23 cellular contexts compared by ENCODE assay signal in genomic region chr16:50574852-50575251, GRCh38. TPM values are rescaled to one million over a fixed set of nuclear protein-coding genes. Genes with fewer than 3 reads are reported as not detected.
DNase-seq lines count a peak whose midpoint lies in the region; ATAC-seq and TF ChIP-seq lines count a peak whose summit lies in the region.
"Had no signal": no experiment of that assay in that cellular context is flagged by ENCODE, and none has a peak within 500 bp of the region (broad histone marks: within the 10 kb centered on the region; RNA-seq: fewer than 3 reads in every experiment).

No MANE protein-coding gene starts in this region.

- TF ChIP-seq EP300 in gastroesophageal sphincter (IDR thresholded peaks at IDR 0.05), result no peak
- TF ChIP-seq EP300 in suprapubic skin (IDR thresholded peaks at IDR 0.05), result no peak

- DNase-seq in adrenal gland, result no peak
- DNase-seq in neural crest cell (ENCODE audit: low read depth, low spot score), result no peak
- DNase-seq in suprapubic skin (ENCODE audit: low spot score in 2 of 2), result no peak
- no peak for DNase-seq in 8988T
- no peak for DNase-seq in glutamatergic neuron
- DNase-seq in islet precursor cell, result no peak
- DNase-seq in medulla oblongata (ENCODE audit: extremely low spot score), result no peak
- DNase-seq: activated CD4-positive, alpha-beta T cell treated with anti-CD3 and anti-CD28 coated beads for 4 hours; activated naive CD4-positive, alpha-beta T cell treated with Interleukin-2 at 50 U/mL for 16 hours; activated T-cell treated with anti-CD3 and anti-CD28 coated beads, Interleukin-2, amount 50 U/mL, for 48 hours; dermis blood vessel endothelial cell; GDM1; GOT3; KBM-7; MG63; NCI-H1417; NCI-H2081 treated with DMSO at 0.1 percent for 48 hours; SK-N-SH; stimulated activated naive CD8-positive, alpha-beta T cell treated with anti-CD3 and anti-CD28 coated beads, Interleukin-15, Interleukin-2, amounts not matched to agents 100 U/mL and 50 U/mL, for 24 hours; T-helper 2 cell had no signal

- no peak overlapping the region for H3K4me3 Mint-ChIP-seq in neural crest cell
- H3K4me3 Mint-ChIP-seq in glutamatergic neuron (ENCODE audit: unreplicated experiment), result no peak overlapping the region
- H3K4me3 Mint-ChIP-seq: B cell had no signal

- no peak for TF ChIP-seq POLR2A in adrenal gland (IDR thresholded peaks at IDR 0.05)
- no peak for TF ChIP-seq POLR2A in gastroesophageal sphincter (IDR thresholded peaks at IDR 0.05)
- no peak for TF ChIP-seq POLR2A in suprapubic skin (IDR thresholded peaks at IDR 0.05)

- TF ChIP-seq CTCF in adrenal gland (IDR thresholded peaks at IDR 0.05) (no peak), gastroesophageal sphincter (IDR thresholded peaks at IDR 0.05) (no peak), neural crest cell (conservative IDR thresholded peaks at IDR 0.05) (no peak), suprapubic skin (IDR thresholded peaks at IDR 0.05) (no peak), glutamatergic neuron (IDR thresholded peaks at IDR 0.05; ENCODE audit: partially characterized antibody, unreplicated experiment) (no peak)

- peaks cover 0 to 9% of the 10 kb centered on the region in 2 donors for H3K4me1 ChIP-seq in adrenal gland (replicated peaks in 1 of 2)
- H3K4me1 ChIP-seq in gastroesophageal sphincter, result peaks cover 7 to 61% (median 24%) of the 10 kb centered on the region in 3 donors
- peaks cover 5% of the 10 kb centered on the region for H3K4me1 ChIP-seq in suprapubic skin

- WGBS in adrenal gland, 4 donors, result 43 to 78% (median 50%) methylated on average over 1 of the region's 1 CpG
- no CpG with 5 or more reads among the region's 1 CpG for WGBS in gastroesophageal sphincter (ENCODE audit: low coverage in 1 of 2), 2 donors
- WGBS in suprapubic skin, result 72% methylated on average over 1 of the region's 1 CpG

- H3K27me3 ChIP-seq in adrenal gland, result no peaks in the 10 kb centered on the region
- no peaks in the 10 kb centered on the region for H3K27me3 ChIP-seq in gastroesophageal sphincter
- no peaks in the 10 kb centered on the region for H3K27me3 ChIP-seq in suprapubic skin
- H3K27me3 ChIP-seq: MG63 had no signal

- H3K27ac ChIP-seq in adrenal gland (peak overlapping the region in 4 of 5 donors; percentile 23 to 69 (median 46)), gastroesophageal sphincter (peak overlapping the region; percentile 82 to 90 (median 86)), suprapubic skin (peak overlapping the region; percentile 62)

- H3K9me3 ChIP-seq in adrenal gland (replicated peaks in 1 of 3) (no peaks in the 10 kb centered on the region), gastroesophageal sphincter (no peaks in the 10 kb centered on the region), suprapubic skin (no peaks in the 10 kb centered on the region)
- H3K9me3 ChIP-seq: heart right ventricle, MG63, SK-N-SH had no signal

- H3K4me1 Mint-ChIP-seq in neural crest cell (peaks cover 22% of the 10 kb centered on the region), glutamatergic neuron (ENCODE audit: low read depth, unreplicated experiment) (peaks cover 15% of the 10 kb centered on the region)

- no peaks in the 10 kb centered on the region for H3K9me3 Mint-ChIP-seq in neural crest cell
- peaks cover 1% of the 10 kb centered on the region for H3K9me3 Mint-ChIP-seq in glutamatergic neuron (ENCODE audit: unreplicated experiment)

- no peak overlapping the region for H3K4me3 ChIP-seq in adrenal gland
- no peak overlapping the region for H3K4me3 ChIP-seq in gastroesophageal sphincter
- no peak overlapping the region for H3K4me3 ChIP-seq in suprapubic skin
- H3K4me3 ChIP-seq: heart right ventricle, MG63 had no signal

- H3K36me3 Mint-ChIP-seq in neural crest cell (ENCODE audit: low read depth) (peaks cover 13% of the 10 kb centered on the region), glutamatergic neuron (ENCODE audit: unreplicated experiment) (peaks cover 8% of the 10 kb centered on the region)

- intact Hi-C loops in adrenal gland (cut with DNase I), result no loop called here

- no peak for ATAC-seq in gastroesophageal sphincter
- ATAC-seq: stimulated activated naive CD8-positive, alpha-beta T cell treated with anti-CD3 and anti-CD28 coated beads, Interleukin-15, Interleukin-2, amounts not matched to agents 100 U/mL and 50 U/mL, for 24 hours had no signal

- no peaks in the 10 kb centered on the region for H3K27me3 Mint-ChIP-seq in neural crest cell (ENCODE audit: low read depth)
- peaks cover 5% of the 10 kb centered on the region for H3K27me3 Mint-ChIP-seq in glutamatergic neuron (ENCODE audit: unreplicated experiment)

- no peaks in the 10 kb centered on the region for H3K36me3 ChIP-seq in adrenal gland (replicated peaks in 1 of 2)
- peaks cover 0 to 25% of the 10 kb centered on the region in 2 donors for H3K36me3 ChIP-seq in gastroesophageal sphincter
- H3K36me3 ChIP-seq in suprapubic skin, result no peaks in the 10 kb centered on the region
- H3K36me3 ChIP-seq: heart right ventricle, MG63 had no signal

- H3K27ac Mint-ChIP-seq in neural crest cell (ENCODE audit: unreplicated experiment), result peak overlapping the region; percentile 39
- no peak overlapping the region for H3K27ac Mint-ChIP-seq in glutamatergic neuron (ENCODE audit: unreplicated experiment)
- H3K27ac Mint-ChIP-seq: B cell had no signal

RNA-seq across cellular contexts. Expression of gene NKD1, which starts 26.7 kb away (rescaled TPM):
- total RNA-seq in adrenal gland (1 to 10 TPM; 1.6 to 8.9 (median 7.2) TPM), gastroesophageal sphincter (10 to 100 TPM; 27.7 to 69.2 (median 48.7) TPM), neural crest cell (49.8 and 54.7 TPM in 2 replicates), suprapubic skin (1 to 10 TPM; 1.8 to 9.1 (median 2.6) TPM), glutamatergic neuron (ENCODE audit: unreplicated experiment) (31.3 TPM)
- 1 to 10 TPM in 2 of 3 donors, under 1 TPM in 1; 0.84 to 1.8 (median 1.2) TPM for polyA plus RNA-seq in adrenal gland
- total RNA-seq: dermis blood vessel endothelial cell had no signal
